In the genomic region with DNA sequence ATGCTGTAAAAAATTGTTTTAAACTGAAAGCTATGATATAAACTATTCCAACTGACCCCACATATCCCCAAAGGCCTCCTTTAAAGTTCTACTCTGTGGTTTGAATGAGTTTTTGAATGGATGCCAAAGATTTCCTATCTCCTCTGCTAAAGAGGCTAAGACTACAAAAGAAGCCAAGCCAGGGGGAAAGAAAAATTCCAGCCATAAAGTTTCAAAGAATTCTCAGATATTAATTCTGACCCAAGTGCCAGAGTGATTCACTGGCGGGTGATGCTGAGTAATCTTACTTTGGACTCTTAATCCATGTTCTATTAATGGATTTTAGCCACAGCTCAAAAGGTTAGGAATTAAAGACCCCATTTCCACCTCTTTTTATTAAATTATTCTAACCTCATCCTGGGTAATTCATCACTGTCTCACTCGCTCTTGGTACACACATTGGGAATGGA, we compare ENCODE assay signal across 11 cellular contexts.
DNase-seq lines count a peak whose midpoint lies in the region.
"Had no signal": no experiment of that assay in that cellular context is flagged by ENCODE, and none has a peak within 500 bp of the region (broad histone marks: within the 10 kb centered on the region; RNA-seq: fewer than 3 reads in every experiment).

No MANE protein-coding gene starts in this region.

- DNase-seq in NCI-H2196 (lab: John Stamatoyannopoulos, UW; ENCODE audit: unreplicated experiment): peak; percentile 1
- DNase-seq in NCI-H2196 treated with DMSO at 0.1 percent for 48 hours (lab: John Stamatoyannopoulos, UW; ENCODE audit: unreplicated experiment): no peak
- DNase-seq in amniotic stem cell (lab: John Stamatoyannopoulos, UW): peak; percentile 86
- DNase-seq in glomerular visceral epithelial cell (ENCODE audit: extremely low spot score): peak; percentile 97
- DNase-seq in SK-N-DZ (ENCODE audit: low spot score): no peak
- no peak for DNase-seq in NCI-H187 treated with DMSO at 0.1 percent for 48 hours (lab: John Stamatoyannopoulos, UW)
- DNase-seq in NCI-H69 (lab: John Stamatoyannopoulos, UW): no peak
- DNase-seq in NOMO-1 treated with DMSO at 0.1 percent for 48 hours (lab: John Stamatoyannopoulos, UW; ENCODE audit: unreplicated experiment): no peak
- DNase-seq: activated effector memory CD4-positive, alpha-beta T cell treated with Interleukin-2 at 50 U/mL for 16 hours; NCI-H187; stomach had no signal

Comparison
In these comparisons a context has a peak if more than half of its experiments do, and no peak if none do; other contexts are left out.
1. DNase-seq: peak in NCI-H2196 (single experiment), amniotic stem cell (single experiment) and glomerular visceral epithelial cell (single experiment); none in NCI-H2196 treated with DMSO at 0.1 percent for 48 hours (single experiment), SK-N-DZ (single experiment), NCI-H187 treated with DMSO at 0.1 percent for 48 hours (single experiment), NCI-H69 (single experiment) and NOMO-1 treated with DMSO at 0.1 percent for 48 hours (single experiment).